11 cellular contexts compared by ENCODE assay signal in genomic region chr4:154744341-154744948, GRCh38. TPM values are rescaled to one million over a fixed set of nuclear protein-coding genes. Genes with fewer than 3 reads are reported as not detected.
DNase-seq lines count a peak whose midpoint lies in the region; ATAC-seq and TF ChIP-seq lines count a peak whose summit lies in the region.
"Had no signal": no experiment of that assay in that cellular context is flagged by ENCODE, and none has a peak within 500 bp of the region (broad histone marks: within the 10 kb centered on the region; RNA-seq: fewer than 3 reads in every experiment).

No MANE protein-coding gene starts in this region.

- WGBS in mammary epithelial cell (ENCODE audit: low coverage, missing lambda C conversion rate) = 6% methylated on average over 10 of the region's 33 CpGs
- WGBS in thyroid gland, 2 donors = 3 to 4% methylated on average over 22 to 27 of the region's 33 CpGs

- H3K4me1 Mint-ChIP-seq in activated naive CD4-positive, alpha-beta T cell treated with anti-CD3 and anti-CD28 coated beads for 36 hours (ENCODE audit: low read depth) = peaks cover 20% of the 10 kb centered on the region
- peaks cover 34% of the 10 kb centered on the region for H3K4me1 Mint-ChIP-seq in mesothelial cell of epicardium

- CTCF ChIA-PET in activated naive CD4-positive, alpha-beta T cell treated with anti-CD3 and anti-CD28 coated beads for 36 hours (lab: Charles Lee) = interaction anchor here (0.7 kb wide), 1 partner anchor 105 kb away, joined by 4 read pairs; no protein-coding TSS in a partner anchor
- CTCF ChIA-PET in mammary epithelial cell (lab: Charles Lee; ENCODE audit: low non-redundant PET) = interaction anchor here (0.5 to 0.6 kb wide), 2 partner anchors 57 to 73 kb away, joined by 3 to 4 read pairs; no protein-coding TSS in a partner anchor

- ATAC-seq in GM21423 (IDR thresholded peaks at IDR 0.05; ENCODE audit: unreplicated experiment) (no peak), HG03025 (IDR thresholded peaks at IDR 0.05; ENCODE audit: low FRiP score, unreplicated experiment) (no peak)

- H3K27ac ChIP-seq in mammary epithelial cell (ENCODE audit: insufficient read depth, low read depth, low read length) (peak overlapping the region; percentile 60), thyroid gland (peak overlapping the region in 2 of 3 donors; percentile 3 to 51)
- H3K27ac ChIP-seq: BLaER1 had no signal

- DNase-seq in activated naive CD4-positive, alpha-beta T cell treated with anti-CD3 and anti-CD28 coated beads for 36 hours = no peak
- DNase-seq in activated naive CD4-positive, alpha-beta T cell treated with Interleukin-2 at 50 U/mL for 16 hours = no peak
- DNase-seq in mammary epithelial cell (no peak), mesothelial cell of epicardium (ENCODE audit: low spot score in 2 of 2, unreplicated experiment in 2 of 2) (no peak), thyroid gland (peak; percentile 12 to 31)
- no peak for DNase-seq in activated CD8-positive, alpha-beta memory T cell treated with anti-CD3 and anti-CD28 coated beads, Interleukin-2, amount 50 U/mL, for 4 hours
- DNase-seq: NCI-H446 had no signal

- TF ChIP-seq CTCF in mammary epithelial cell (conservative IDR thresholded peaks at IDR 0.05 in 1 of 2, IDR thresholded peaks at IDR 0.05 in 1 of 2; ENCODE audit: extremely low read depth in 1 of 2, insufficient read depth in 1 of 2, low read depth in 1 of 2, low read length in 2 of 2) = no peak
- TF ChIP-seq CTCF in mesothelial cell of epicardium (IDR thresholded peaks at IDR 0.05; ENCODE audit: unreplicated experiment) = no peak
- TF ChIP-seq CTCF in thyroid gland (IDR thresholded peaks at IDR 0.05) = no peak

- no peaks in the 10 kb centered on the region for H4K20me1 ChIP-seq in mammary epithelial cell (ENCODE audit: insufficient read depth, low read length)
- H4K20me1 ChIP-seq: BLaER1 had no signal

- H3K27me3 Mint-ChIP-seq in activated naive CD4-positive, alpha-beta T cell treated with anti-CD3 and anti-CD28 coated beads for 36 hours (ENCODE audit: low read depth) = peaks cover 71% of the 10 kb centered on the region
- H3K27me3 Mint-ChIP-seq in mesothelial cell of epicardium (ENCODE audit: low read depth) = peaks cover 97% of the 10 kb centered on the region

- H3K36me3 Mint-ChIP-seq in activated naive CD4-positive, alpha-beta T cell treated with anti-CD3 and anti-CD28 coated beads for 36 hours (ENCODE audit: low read depth) = no peaks in the 10 kb centered on the region
- no peaks in the 10 kb centered on the region for H3K36me3 Mint-ChIP-seq in mesothelial cell of epicardium

- peak overlapping the region; percentile 66 for H3K4me2 ChIP-seq in mammary epithelial cell (ENCODE audit: insufficient read depth, low read depth, low read length)
- H3K4me2 ChIP-seq: BLaER1 had no signal

- H3K9me3 ChIP-seq in mammary epithelial cell (replicated peaks; ENCODE audit: insufficient read depth, low read length) (no peaks in the 10 kb centered on the region), thyroid gland (no peaks in the 10 kb centered on the region)

- no peak for TF ChIP-seq POLR2A in thyroid gland (IDR thresholded peaks at IDR 0.05)

- peaks cover 10% of the 10 kb centered on the region for H3K4me1 ChIP-seq in mammary epithelial cell (ENCODE audit: insufficient read depth, low read length)
- H3K4me1 ChIP-seq in thyroid gland = peaks cover 0 to 11% of the 10 kb centered on the region in 2 donors
- H3K4me1 ChIP-seq: BLaER1 had no signal

- dilution Hi-C loops in mammary epithelial cell (cut with HindIII; ENCODE audit: low sequenced_read_pairs) = loop anchor here (5.0 kb wide), 1 partner anchor 37 kb away; no protein-coding TSS in a partner anchor

- intact Hi-C loops in activated naive CD4-positive, alpha-beta T cell treated with anti-CD3 and anti-CD28 coated beads for 36 hours (cut with micrococcal nuclease) = loop anchor here (10.0 kb wide), 1 partner anchor 250 kb away; the partner anchor contains the start of gene DCHS2
- intact Hi-C loops in mammary epithelial cell (cut with micrococcal nuclease) = loop anchor here (1.0 to 2.0 kb wide), 2 partner anchors 24 to 58 kb away; no protein-coding TSS in a partner anchor
- intact Hi-C loops in thyroid gland (cut with DNase I) = no loop called here

- peak overlapping the region; percentile 78 for H3K9ac ChIP-seq in mammary epithelial cell (ENCODE audit: insufficient read depth, low read length)
- H3K9ac ChIP-seq: BLaER1 had no signal

- peak overlapping the region; percentile 76 for H2AFZ ChIP-seq in mammary epithelial cell (ENCODE audit: low read depth, low read length)

- H3K4me3 ChIP-seq in mammary epithelial cell (replicated peaks in 1 of 3; ENCODE audit: insufficient read depth in 1 of 3, low read depth in 2 of 3, low read length in 3 of 3) = peak overlapping the region; percentile 63 to 76 (median 74)
- H3K4me3 ChIP-seq in thyroid gland (replicated peaks in 1 of 3) = peak overlapping the region; percentile 12 to 44 (median 40)
- H3K4me3 ChIP-seq: BLaER1 had no signal

- in situ Hi-C loops in mammary epithelial cell (cut with MboI; ENCODE audit: low sequenced_read_pairs in 2 of 2) = no loop called here

- H3K27me3 ChIP-seq in mammary epithelial cell (ENCODE audit: insufficient read depth, low read length) = no peaks in the 10 kb centered on the region
- H3K27me3 ChIP-seq in thyroid gland = no peaks in the 10 kb centered on the region
- H3K27me3 ChIP-seq: BLaER1 had no signal

- peak overlapping the region; percentile 73 for H3K4me3 Mint-ChIP-seq in activated naive CD4-positive, alpha-beta T cell treated with anti-CD3 and anti-CD28 coated beads for 36 hours
- H3K4me3 Mint-ChIP-seq in mesothelial cell of epicardium = peak overlapping the region; percentile 92

- no peak overlapping the region for H3K27ac Mint-ChIP-seq in activated naive CD4-positive, alpha-beta T cell treated with anti-CD3 and anti-CD28 coated beads for 36 hours
- peak overlapping the region; percentile 50 for H3K27ac Mint-ChIP-seq in mesothelial cell of epicardium

- BruUV-seq in mammary epithelial cell (replicated peaks; lab: Mats Ljungman, UMichigan) = no TSS peak

- H3K36me3 ChIP-seq in mammary epithelial cell (ENCODE audit: insufficient read depth, low read length) (peaks cover 4% of the 10 kb centered on the region), thyroid gland (no peaks in the 10 kb centered on the region)
- H3K36me3 ChIP-seq: BLaER1 had no signal

- no peaks in the 10 kb centered on the region for H3K9me3 Mint-ChIP-seq in activated naive CD4-positive, alpha-beta T cell treated with anti-CD3 and anti-CD28 coated beads for 36 hours
- no peaks in the 10 kb centered on the region for H3K9me3 Mint-ChIP-seq in mesothelial cell of epicardium

- peaks cover 52% of the 10 kb centered on the region for H3K79me2 ChIP-seq in mammary epithelial cell (ENCODE audit: insufficient read depth, low read length)

RNA-seq across cellular contexts. Expression of gene LRAT, which starts 0.6 kb away (rescaled TPM):
- not detected for total RNA-seq in activated naive CD4-positive, alpha-beta T cell treated with anti-CD3 and anti-CD28 coated beads for 36 hours
- total RNA-seq in mammary epithelial cell = 10 to 100 TPM; 16.6 to 22.2 TPM
- polyA plus RNA-seq in mammary epithelial cell = 9.9 TPM
- 24.1 TPM for polyA minus RNA-seq in mammary epithelial cell
- 20.3 to 23.3 TPM (median 22.9 TPM) in 3 replicates for total RNA-seq in mesothelial cell of epicardium
- 10 to 100 TPM in 1 of 4 donors, 1 to 10 TPM in 3; 5.8 to 14.4 (median 7.1) TPM for total RNA-seq in thyroid gland
- total RNA-seq: activated CD8-positive, alpha-beta memory T cell treated with anti-CD3 and anti-CD28 coated beads for 36 hours had no signal

RNA-seq across cellular contexts. Expression of gene RBM46, which starts 36.6 kb away (rescaled TPM):
- total RNA-seq in activated naive CD4-positive, alpha-beta T cell treated with anti-CD3 and anti-CD28 coated beads for 36 hours = not detected
- under 1 TPM; 0.50 to 0.96 TPM for total RNA-seq in mammary epithelial cell
- polyA plus RNA-seq in mammary epithelial cell = 0.03 TPM
- polyA minus RNA-seq in mammary epithelial cell = not detected
- total RNA-seq in mesothelial cell of epicardium = 0.33 to 0.43 TPM (median 0.36 TPM) in 3 replicates
- 1 to 10 TPM in 3 of 4 donors, under 1 TPM in 1; 0.27 to 2.2 (median 1.2) TPM for total RNA-seq in thyroid gland
- total RNA-seq: activated CD8-positive, alpha-beta memory T cell treated with anti-CD3 and anti-CD28 coated beads for 36 hours had no signal

Comparison
In these comparisons a context has a peak if more than half of its experiments do, and no peak if none do; other contexts are left out.
1. DNase-seq: peak in thyroid gland (2 of 2); none in activated naive CD4-positive, alpha-beta T cell treated with anti-CD3 and anti-CD28 coated beads for 36 hours (single experiment), activated naive CD4-positive, alpha-beta T cell treated with Interleukin-2 at 50 U/mL for 16 hours (single experiment), mammary epithelial cell (single experiment), mesothelial cell of epicardium (0 of 2) and activated CD8-positive, alpha-beta memory T cell treated with anti-CD3 and anti-CD28 coated beads, Interleukin-2, amount 50 U/mL, for 4 hours (single experiment).
2. RNA of gene LRAT, which starts 0.6 kb away (total RNA-seq): 16.6 to 22.2 TPM in mammary epithelial cell, 20.3 to 23.3 TPM in mesothelial cell of epicardium and 5.8 to 14.4 TPM in thyroid gland; not detected in activated naive CD4-positive, alpha-beta T cell treated with anti-CD3 and anti-CD28 coated beads for 36 hours; every median in the first group is over 4 times any median in the second.